ENCODE assay signal across 1 cellular context in genomic region chr15:90931737-90932659, GRCh38.
TF ChIP-seq lines count a peak whose summit lies in the region.

Gene HDDC3 (minus strand): TSS chr15:90932549. CDS start chr15:90932540, 9 bp downstream.

TF ChIP-seq in K562, 482 proteins besides CTCF, POLR2A, EP300 and RAD21 (continued from another document and continues in another):
- TF ChIP-seq ZSCAN32 (CRISPR knock-in tag; IDR thresholded peaks at IDR 0.05) (no peak), NFE2L1 (tag; IDR thresholded peaks at IDR 0.05; ENCODE audit: borderline replicate concordance, low read depth) (no peak), SMC3 (conservative IDR thresholded peaks at IDR 0.05; ENCODE audit: insufficient read depth, low read depth, low read length) (peak; percentile 65), TEAD4 (IDR thresholded peaks at IDR 0.05; ENCODE audit: low read length) (no peak; the same call in 1 of the 2 replicates), TEAD4 (CRISPR knock-in tag; IDR thresholded peaks at IDR 0.05; ENCODE audit: borderline replicate concordance) (peak; percentile 74; the same call in 1 of the 2 replicates), ZNF143 (CRISPR knock-in tag; IDR thresholded peaks at IDR 0.05) (no peak), PKNOX1 (IDR thresholded peaks at IDR 0.05) (no peak), CHD2 (IDR thresholded peaks at IDR 0.05; ENCODE audit: low read depth, low read length) (no peak; the same call in 1 of the 2 replicates), TSC22D4 (tag; IDR thresholded peaks at IDR 0.05) (no peak), ZBTB43 (CRISPR knock-in tag; IDR thresholded peaks at IDR 0.05) (no peak), PTBP1 (IDR thresholded peaks at IDR 0.05; ENCODE audit: low read depth, low read length) (no peak), ARNT (IDR thresholded peaks at IDR 0.05) (no peak), PHB (CRISPR knock-in tag; IDR thresholded peaks at IDR 0.05) (no peak), PHF20 (IDR thresholded peaks at IDR 0.05; ENCODE audit: partially characterized antibody) (peak; percentile 50), SP2 (IDR thresholded peaks at IDR 0.05; ENCODE audit: extremely low read depth, low read depth, low read length, poor library complexity, severe bottlenecking) (peak; percentile 81), ZZZ3 (IDR thresholded peaks at IDR 0.05) (no peak), ZNF354B (CRISPR knock-in tag; IDR thresholded peaks at IDR 0.05) (0 out of 2 replicates have a peak, but pooled peaks have one; percentile 5), RERE (CRISPR knock-in tag; IDR thresholded peaks at IDR 0.05; ENCODE audit: borderline replicate concordance) (peak; percentile 73; the same call in 1 of the 2 replicates), DPF2 (IDR thresholded peaks at IDR 0.05) (no peak; the same call in 1 of the 2 replicates), GTF2E2 (tag; IDR thresholded peaks at IDR 0.05) (no peak), DIDO1 (tag; IDR thresholded peaks at IDR 0.05; ENCODE audit: low read depth) (no peak), PRMT5 (CRISPR knock-in tag; IDR thresholded peaks at IDR 0.05) (no peak), SAFB (IDR thresholded peaks at IDR 0.05; ENCODE audit: borderline replicate concordance, low read depth, low read length) (peak; percentile 77), TBP (optimal IDR thresholded peaks at IDR 0.05; ENCODE audit: low read depth, low read length) (peak; percentile 75), RBM17 (IDR thresholded peaks at IDR 0.05; ENCODE audit: borderline replicate concordance, low read depth, low read length) (no peak), ARID2 (IDR thresholded peaks at IDR 0.05) (no peak), ZKSCAN8 (CRISPR knock-in tag; IDR thresholded peaks at IDR 0.05) (no peak), OTX1 (CRISPR knock-in tag; IDR thresholded peaks at IDR 0.05) (peak; percentile 35; the same call in 1 of the 2 replicates), SRSF3 (IDR thresholded peaks at IDR 0.05; ENCODE audit: insufficient read depth, low read length) (no peak), MITF (IDR thresholded peaks at IDR 0.05) (no peak), MBD1 (CRISPR knock-in tag; IDR thresholded peaks at IDR 0.05) (no peak), GABPB2 (CRISPR knock-in tag; conservative IDR thresholded peaks at IDR 0.05) (no peak), CEBPG (CRISPR knock-in tag; IDR thresholded peaks at IDR 0.05) (no peak; the same call in 1 of the 2 replicates), CEBPG (tag; conservative IDR thresholded peaks at IDR 0.05 in 1 of 2, IDR thresholded peaks at IDR 0.05 in 1 of 2) (no peak), ZNF280A (IDR thresholded peaks at IDR 0.05; ENCODE audit: low read depth, partially characterized antibody) (no peak), ZFX (CRISPR knock-in tag; IDR thresholded peaks at IDR 0.05) (peak; percentile 88), FOXK1 (CRISPR knock-in tag; IDR thresholded peaks at IDR 0.05; ENCODE audit: borderline replicate concordance) (no peak), RFX7 (CRISPR knock-in tag; IDR thresholded peaks at IDR 0.05) (no peak), ZNF668 (CRISPR knock-in tag; IDR thresholded peaks at IDR 0.05) (no peak), SMARCC2 (IDR thresholded peaks at IDR 0.05; ENCODE audit: low read depth) (no peak), ZNF253 (CRISPR knock-in tag; conservative IDR thresholded peaks at IDR 0.05) (no peak), TAF9B (IDR thresholded peaks at IDR 0.05; ENCODE audit: partially characterized antibody) (no peak), CC2D1A (IDR thresholded peaks at IDR 0.05) (0 out of 2 replicates have a peak, but pooled peaks have one; percentile 16), PCBP2 (IDR thresholded peaks at IDR 0.05; ENCODE audit: low read depth, low read length, poor library complexity, severe bottlenecking) (no peak), CGGBP1 (CRISPR knock-in tag; IDR thresholded peaks at IDR 0.05) (no peak), C11orf30 (IDR thresholded peaks at IDR 0.05; ENCODE audit: low read depth) (peak; percentile 58; the same call in 1 of the 2 replicates), CHCHD3 (CRISPR knock-in tag; IDR thresholded peaks at IDR 0.05) (no peak), FOXM1 (IDR thresholded peaks at IDR 0.05; ENCODE audit: low read depth) (no peak), FOXM1 (CRISPR knock-in tag; IDR thresholded peaks at IDR 0.05; ENCODE audit: low read depth) (no peak), THRA (IDR thresholded peaks at IDR 0.05) (no peak), ZBTB17 (CRISPR knock-in tag; IDR thresholded peaks at IDR 0.05) (peak; percentile 69; the same call in 1 of the 2 replicates), SPI1 (IDR thresholded peaks at IDR 0.05; ENCODE audit: borderline replicate concordance, low read depth, low read length) (0 out of 2 replicates have a peak, but pooled peaks have one; percentile 19), CBFA2T3 (IDR thresholded peaks at IDR 0.05) (no peak; the same call in 1 of the 2 replicates), CREB5 (CRISPR knock-in tag; IDR thresholded peaks at IDR 0.05) (no peak), RBM25 (IDR thresholded peaks at IDR 0.05; ENCODE audit: low read depth, low read length, severe bottlenecking) (no peak), SMAD1 (IDR thresholded peaks at IDR 0.05; ENCODE audit: low read depth, low read length, partially characterized antibody) (peak; percentile 54)
